ENCODE assay signal across 9 cellular contexts in the genomic region with DNA sequence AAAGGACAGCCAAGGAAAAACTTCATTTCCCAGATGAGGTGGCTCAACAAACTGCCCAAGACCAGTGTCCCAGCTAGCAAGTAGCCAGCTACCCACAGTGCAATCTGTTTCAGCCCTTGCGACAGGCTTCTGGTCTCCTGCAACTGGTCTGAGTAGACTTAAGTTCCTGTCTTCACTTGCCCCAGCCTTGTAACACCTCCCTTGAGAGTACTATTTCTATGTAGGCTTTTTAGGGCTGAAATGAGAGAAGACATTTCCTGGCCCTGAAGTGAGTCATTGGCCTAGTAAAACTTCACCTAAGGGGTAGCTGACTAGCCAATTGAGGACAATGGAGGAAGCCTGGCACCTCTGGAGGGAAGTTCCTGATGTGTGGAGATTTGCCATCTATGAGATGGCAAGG.
A peak's percentile ranks its signal among the peaks of the same experiment; 100 is the strongest.
DNase-seq lines count a peak whose midpoint lies in the region; ATAC-seq and TF ChIP-seq lines count a peak whose summit lies in the region.
"Had no signal": no experiment of that assay in that cellular context is flagged by ENCODE, and none has a peak within 500 bp of the region (broad histone marks: within the 10 kb centered on the region; RNA-seq: fewer than 3 reads in every experiment).

No MANE protein-coding gene starts in this region.

- no peak for TF ChIP-seq POLR2A in erythroblast (IDR thresholded peaks at IDR 0.05; ENCODE audit: low read length)

- ATAC-seq in GM21529 (IDR thresholded peaks at IDR 0.05; ENCODE audit: unreplicated experiment) (peak; percentile 93), HG03571 (IDR thresholded peaks at IDR 0.05; ENCODE audit: unreplicated experiment) (peak; percentile 80), left lobe of liver (no peak)

- DNase-seq in Daoy (ENCODE audit: low read depth) (peak; percentile 25), fibroblast of gingiva (ENCODE audit: low read depth) (peak; percentile 84), erythroblast (lab: John Stamatoyannopoulos, UW) (no peak), NCI-H1417 (lab: John Stamatoyannopoulos, UW) (no peak), left lobe of liver (ENCODE audit: low spot score) (no peak), amniotic stem cell (lab: John Stamatoyannopoulos, UW) (no peak)
- DNase-seq: DMS79 had no signal

Comparison
In these comparisons a context has a peak if more than half of its experiments do, and no peak if none do; other contexts are left out.
1. DNase-seq: peak in Daoy (single experiment) and fibroblast of gingiva (single experiment); none in erythroblast (0 of 2), NCI-H1417 (0 of 3), left lobe of liver (single experiment) and amniotic stem cell (single experiment).